Comparison of ENCODE assay signal across 10 cellular contexts in the genomic region with DNA sequence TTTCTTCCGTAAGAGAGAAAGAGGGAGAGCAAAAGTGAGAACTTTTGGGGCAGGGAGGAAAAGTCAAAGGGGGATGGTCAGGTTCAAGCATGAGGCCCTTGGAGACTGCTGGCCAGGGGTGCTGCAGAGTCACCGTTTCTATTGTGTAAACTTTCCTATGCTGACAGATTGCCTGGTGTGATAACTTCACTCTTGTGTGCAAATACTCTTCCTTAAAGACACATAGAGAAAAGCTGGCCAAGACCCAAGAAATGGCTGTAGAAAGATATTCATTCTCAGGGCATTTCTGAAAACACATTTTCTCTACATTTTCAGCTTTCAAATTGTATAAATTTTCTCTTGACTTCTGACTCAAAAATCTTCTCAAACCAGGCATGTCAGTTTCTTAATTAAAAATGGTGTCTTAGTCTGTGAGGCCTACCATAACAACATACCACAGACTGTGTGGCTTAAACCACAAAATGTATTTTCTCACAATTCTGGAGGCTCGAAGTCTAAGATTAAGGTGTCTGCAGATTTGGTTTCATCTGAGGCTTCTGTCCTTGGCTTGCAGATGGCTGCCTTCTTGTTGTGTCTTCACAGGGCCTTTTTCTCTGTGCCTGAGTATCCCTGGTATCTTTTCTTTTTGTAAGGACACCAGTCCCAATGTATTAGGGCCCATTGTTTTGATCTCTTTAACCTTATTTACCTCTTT.
A peak's percentile ranks its signal among the peaks of the same experiment; 100 is the strongest.
DNase-seq lines count a peak whose midpoint lies in the region; ATAC-seq and TF ChIP-seq lines count a peak whose summit lies in the region.
"Had no signal": no experiment of that assay in that cellular context is flagged by ENCODE, and none has a peak within 500 bp of the region (broad histone marks: within the 10 kb centered on the region; RNA-seq: fewer than 3 reads in every experiment).

No MANE protein-coding gene starts in this region.

- no peak for TF ChIP-seq POLR2A in gastrocnemius medialis (IDR thresholded peaks at IDR 0.05)

- H3K27me3 ChIP-seq in gastrocnemius medialis: no peaks in the 10 kb centered on the region

- intact Hi-C loops in gastrocnemius medialis (cut with DNase I; ENCODE audit: low total_unique reads): no loop called here

- H3K36me3 Mint-ChIP-seq in stimulated activated naive B cell treated with anti-CD40 and anti-IgM and Interleukin-4, amounts not matched to agents 10 μg/mL and 1 μg/mL and 100 μg/mL, for 72 hours: peaks cover 0 to 1% of the 10 kb centered on the region in 2 donors

- no peaks in the 10 kb centered on the region for H3K4me1 ChIP-seq in gastrocnemius medialis

- H3K4me3 Mint-ChIP-seq in stimulated activated naive B cell treated with anti-CD40 and anti-IgM and Interleukin-4, amounts not matched to agents 10 μg/mL and 1 μg/mL and 100 μg/mL, for 72 hours: no peak overlapping the region

- DNase-seq in NK-92 treated with Interleukin-12 subunit alpha and Interleukin-12 subunit beta, amount 100 ng/mL, for 24 hours (lab: John Stamatoyannopoulos, UW): peak; percentile 8
- DNase-seq in NK-92 (lab: John Stamatoyannopoulos, UW; ENCODE audit: unreplicated experiment) (no peak), SKM-1 treated with dmso at 0.1 percent for 144 hours (lab: John Stamatoyannopoulos, UW; ENCODE audit: unreplicated experiment) (peak; percentile 48), fibroblast of the aortic adventitia (ENCODE audit: low read depth) (peak; percentile 64), amniotic stem cell (lab: John Stamatoyannopoulos, UW) (no peak), gastrocnemius medialis (no peak)
- no peak for DNase-seq in stimulated activated naive B cell treated with anti-CD40 and anti-IgM and Interleukin-4, amounts not matched to agents 10 μg/mL and 1 μg/mL and 100 μg/mL, for 72 hours
- DNase-seq: activated CD4-positive, CD25-positive, alpha-beta regulatory T cell; cerebellar nuclear complex had no signal

- H3K36me3 ChIP-seq in gastrocnemius medialis: no peaks in the 10 kb centered on the region

- H3K27me3 Mint-ChIP-seq in stimulated activated naive B cell treated with anti-CD40 and anti-IgM and Interleukin-4, amounts not matched to agents 10 μg/mL and 1 μg/mL and 100 μg/mL, for 72 hours: no peaks in the 10 kb centered on the region

- H3K27ac Mint-ChIP-seq in stimulated activated naive B cell treated with anti-CD40 and anti-IgM and Interleukin-4, amounts not matched to agents 10 μg/mL and 1 μg/mL and 100 μg/mL, for 72 hours: peak overlapping the region; percentile 37

- TF ChIP-seq CTCF in fibroblast of the aortic adventitia (IDR thresholded peaks at IDR 0.05; ENCODE audit: insufficient read depth, low read length) (no peak), gastrocnemius medialis (IDR thresholded peaks at IDR 0.05 in 4 of 5, conservative IDR thresholded peaks at IDR 0.05 in 1 of 5) (no peak)

- H3K9me3 ChIP-seq in gastrocnemius medialis: no peaks in the 10 kb centered on the region

- H3K9me3 Mint-ChIP-seq in stimulated activated naive B cell treated with anti-CD40 and anti-IgM and Interleukin-4, amounts not matched to agents 10 μg/mL and 1 μg/mL and 100 μg/mL, for 72 hours: peaks cover 4 to 7% of the 10 kb centered on the region in 2 donors

- ATAC-seq in stimulated activated naive B cell treated with anti-CD40 and anti-IgM and Interleukin-4, amounts not matched to agents 10 μg/mL and 1 μg/mL and 100 μg/mL, for 72 hours (replicated peaks): no peak
- ATAC-seq in gastrocnemius medialis: no peak
- no peak for ATAC-seq in HG02852 (IDR thresholded peaks at IDR 0.05; ENCODE audit: unreplicated experiment)

- in situ Hi-C loops in gastrocnemius medialis (cut with MboI; ENCODE audit: low sequenced_read_pairs in 4 of 4): no loop called here

- H3K4me3 ChIP-seq in fibroblast of the aortic adventitia (ENCODE audit: low read depth, low read length) (no peak overlapping the region), gastrocnemius medialis (no peak overlapping the region)

- H3K27ac ChIP-seq in gastrocnemius medialis: no peak overlapping the region

- peaks cover 6 to 16% of the 10 kb centered on the region in 2 donors for H3K4me1 Mint-ChIP-seq in stimulated activated naive B cell treated with anti-CD40 and anti-IgM and Interleukin-4, amounts not matched to agents 10 μg/mL and 1 μg/mL and 100 μg/mL, for 72 hours

Comparison
In these comparisons a context has a peak if more than half of its experiments do, and no peak if none do; other contexts are left out.
1. DNase-seq: peak in NK-92 treated with Interleukin-12 subunit alpha and Interleukin-12 subunit beta, amount 100 ng/mL, for 24 hours (single experiment), SKM-1 treated with dmso at 0.1 percent for 144 hours (single experiment) and fibroblast of the aortic adventitia (single experiment); none in NK-92 (single experiment), stimulated activated naive B cell treated with anti-CD40 and anti-IgM and Interleukin-4, amounts not matched to agents 10 μg/mL and 1 μg/mL and 100 μg/mL, for 72 hours (single experiment), amniotic stem cell (single experiment) and gastrocnemius medialis (0 of 2).